ENCODE assay signal across 3 cellular contexts in genomic region chr14:31445703-31446102, GRCh38.
A peak's percentile ranks its signal among the peaks of the same experiment; 100 is the strongest.
TF ChIP-seq lines count a peak whose summit lies in the region.

No MANE protein-coding gene starts in this region.

TF ChIP-seq in A549, 52 proteins besides CTCF, POLR2A, EP300 and RAD21:
- TF ChIP-seq MYC (IDR thresholded peaks at IDR 0.05; ENCODE audit: borderline replicate concordance, low read length): no peak
- no peak for TF ChIP-seq HOXB13 (CRISPR knock-in tag; IDR thresholded peaks at IDR 0.05; ENCODE audit: low read depth)
- TF ChIP-seq, protein P1, sequence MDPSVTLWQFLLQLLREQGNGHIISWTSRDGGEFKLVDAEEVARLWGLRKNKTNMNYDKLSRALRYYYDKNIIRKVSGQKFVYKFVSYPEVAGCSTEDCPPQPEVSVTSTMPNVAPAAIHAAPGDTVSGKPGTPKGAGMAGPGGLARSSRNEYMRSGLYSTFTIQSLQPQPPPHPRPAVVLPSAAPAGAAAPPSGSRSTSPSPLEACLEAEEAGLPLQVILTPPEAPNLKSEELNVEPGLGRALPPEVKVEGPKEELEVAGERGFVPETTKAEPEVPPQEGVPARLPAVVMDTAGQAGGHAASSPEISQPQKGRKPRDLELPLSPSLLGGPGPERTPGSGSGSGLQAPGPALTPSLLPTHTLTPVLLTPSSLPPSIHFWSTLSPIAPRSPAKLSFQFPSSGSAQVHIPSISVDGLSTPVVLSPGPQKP (IDR thresholded peaks at IDR 0.05; ENCODE audit: low read depth, low read length): no peak
- peak; percentile 53 for TF ChIP-seq MAFK (IDR thresholded peaks at IDR 0.05; ENCODE audit: partially characterized antibody)
- TF ChIP-seq CBX8 (IDR thresholded peaks at IDR 0.05): no peak

TF ChIP-seq in K562, 482 proteins besides CTCF, POLR2A, EP300 and RAD21:
- TF ChIP-seq MAFG (tag; conservative IDR thresholded peaks at IDR 0.05) (0 out of 2 replicates have a peak, but pooled peaks have one; percentile 23), SMARCB1 (IDR thresholded peaks at IDR 0.05; ENCODE audit: insufficient read length, low read depth) (no peak), ZNF134 (CRISPR knock-in tag; conservative IDR thresholded peaks at IDR 0.05) (no peak), NFE2 (IDR thresholded peaks at IDR 0.05; ENCODE audit: low read depth) (peak; percentile 52; the same call in 1 of the 2 replicates), C11orf30 (IDR thresholded peaks at IDR 0.05; ENCODE audit: low read depth) (peak; percentile 55; the same call in 1 of the 2 replicates), ZNF316 (IDR thresholded peaks at IDR 0.05) (peak; percentile 53; the same call in 1 of the 2 replicates)

TF ChIP-seq in GM12891, 5 proteins besides CTCF, POLR2A, EP300 and RAD21:
- TF ChIP-seq PAX5 (IDR thresholded peaks at IDR 0.05; ENCODE audit: insufficient read depth, low read length, severe bottlenecking) (no peak), TAF1 (IDR thresholded peaks at IDR 0.05; ENCODE audit: low read depth, low read length) (no peak), POLR2AphosphoS5 (IDR thresholded peaks at IDR 0.05; ENCODE audit: low read depth, low read length) (no peak), SPI1 (IDR thresholded peaks at IDR 0.05; ENCODE audit: low read depth, low read length) (no peak), POU2F2 (IDR thresholded peaks at IDR 0.05; ENCODE audit: low read depth, low read length) (no peak)
